ENCODE assay signal across 23 cellular contexts in the genomic region with DNA sequence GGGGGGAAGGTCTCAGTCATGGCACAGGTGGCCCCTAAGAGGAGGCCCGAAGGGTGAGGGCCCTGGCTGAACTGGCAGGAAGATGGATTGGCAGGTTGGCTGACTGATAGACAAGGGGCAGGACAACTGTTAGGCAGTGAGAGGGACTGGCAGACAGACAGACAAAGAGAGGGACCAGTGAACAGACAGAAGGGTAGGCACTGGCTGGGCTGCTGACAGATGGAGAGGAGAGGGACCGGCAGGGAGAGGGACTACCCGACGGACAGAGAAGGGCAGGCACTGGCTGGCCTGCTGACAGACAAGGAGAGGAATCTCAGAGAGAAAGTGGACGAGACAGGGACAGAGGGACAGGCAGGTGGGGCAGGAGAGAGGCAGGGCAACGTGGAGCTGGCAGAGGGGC. TPM values are rescaled to one million over a fixed set of nuclear protein-coding genes. Genes with fewer than 3 reads are reported as not detected.
DNase-seq lines count a peak whose midpoint lies in the region; ATAC-seq and TF ChIP-seq lines count a peak whose summit lies in the region.
"Had no signal": no experiment of that assay in that cellular context is flagged by ENCODE, and none has a peak within 500 bp of the region (broad histone marks: within the 10 kb centered on the region; RNA-seq: fewer than 3 reads in every experiment).

No MANE protein-coding gene starts in this region.

- no peak for TF ChIP-seq CTCF in HFFc6 (IDR thresholded peaks at IDR 0.05)
- TF ChIP-seq CTCF in endothelial cell (IDR thresholded peaks at IDR 0.05; ENCODE audit: unreplicated experiment) = no peak
- TF ChIP-seq CTCF in MM.1S (IDR thresholded peaks at IDR 0.05; ENCODE audit: low read length) = no peak
- TF ChIP-seq CTCF in activated CD8-positive, alpha-beta T cell treated with anti-CD3 and anti-CD28 coated beads for 36 hours (IDR thresholded peaks at IDR 0.05) = no peak

- H3K4me2 ChIP-seq in neuronal stem cell (ENCODE audit: insufficient read depth, low read length, poor library complexity, severe bottlenecking) = no peak overlapping the region
- H3K4me2 ChIP-seq in MM.1S (ENCODE audit: low read depth, low read length) = no peak overlapping the region

- H3F3A ChIP-seq in MM.1S (ENCODE audit: insufficient read depth, low read length) = no peaks in the 10 kb centered on the region

- no peaks in the 10 kb centered on the region for H3K9me3 ChIP-seq in neuronal stem cell (replicated peaks in 1 of 2; ENCODE audit: control insufficient read depth in 2 of 2, insufficient read depth in 1 of 2, low read depth in 1 of 2, low read length in 2 of 2)
- no peaks in the 10 kb centered on the region for H3K9me3 ChIP-seq in MM.1S (replicated peaks; ENCODE audit: insufficient read depth, low read length)
- H3K9me3 ChIP-seq: right lobe of liver, SJCRH30 had no signal

- H3K9me3 Mint-ChIP-seq in T-helper 2 cell treated with Interferon-gamma antibody and Interleukin-4, amounts not matched to agents 5 μg/mL and 100 μg/mL, for 36 hours = no peaks in the 10 kb centered on the region
- H3K9me3 Mint-ChIP-seq in HFFc6 = no peaks in the 10 kb centered on the region
- no peaks in the 10 kb centered on the region for H3K9me3 Mint-ChIP-seq in endothelial cell (ENCODE audit: unreplicated experiment)
- no peaks in the 10 kb centered on the region for H3K9me3 Mint-ChIP-seq in activated CD8-positive, alpha-beta T cell treated with anti-CD3 and anti-CD28 coated beads for 36 hours
- H3K9me3 Mint-ChIP-seq: activated CD4-positive, alpha-beta memory T cell treated with anti-CD3 and anti-CD28 coated beads for 36 hours; activated naive CD8-positive, alpha-beta T cell treated with anti-CD3 and anti-CD28 coated beads for 36 hours; CD4-positive, alpha-beta T cell; nephron had no signal

- H3K9ac ChIP-seq in neuronal stem cell (ENCODE audit: low read depth, low read length, poor library complexity) (no peak overlapping the region), MM.1S (ENCODE audit: low read length) (no peak overlapping the region)

- no peaks in the 10 kb centered on the region for H3K9me2 ChIP-seq in MM.1S (replicated peaks; ENCODE audit: insufficient read depth, low read length)

- intact Hi-C loops in activated CD8-positive, alpha-beta T cell treated with anti-CD3 and anti-CD28 coated beads for 36 hours (cut with micrococcal nuclease) = no loop called here

- no peak for ATAC-seq in activated CD8-positive, alpha-beta T cell treated with anti-CD3 and anti-CD28 coated beads for 36 hours

- peak overlapping the region; percentile 56 for H3K14ac ChIP-seq in neuronal stem cell (ENCODE audit: low read length)

- H3K27ac ChIP-seq in neuronal stem cell (replicated peaks; ENCODE audit: low read length) (no peak overlapping the region), MM.1S (ENCODE audit: low read length) (no peak overlapping the region)
- H3K27ac ChIP-seq: 22Rv1, right lobe of liver, SJCRH30 had no signal

- H2BK12ac ChIP-seq in neuronal stem cell (ENCODE audit: low read length) = peak overlapping the region; percentile 73

- H3K4ac ChIP-seq in neuronal stem cell (ENCODE audit: low read length) = no peak overlapping the region

- no peak overlapping the region for H2BK120ac ChIP-seq in neuronal stem cell (ENCODE audit: low read depth, low read length)

- H3K79me1 ChIP-seq in neuronal stem cell (ENCODE audit: low read depth, low read length) = peaks cover 8% of the 10 kb centered on the region

- H3K18ac ChIP-seq in neuronal stem cell (ENCODE audit: low read length) = peak overlapping the region; percentile 28

- CTCF ChIA-PET in activated CD8-positive, alpha-beta T cell treated with anti-CD3 and anti-CD28 coated beads for 36 hours (lab: Charles Lee) = no interaction called here

- no peak for DNase-seq in T-helper 2 cell treated with Interferon-gamma antibody and Interleukin-4, amounts not matched to agents 5 μg/mL and 100 μg/mL, for 36 hours (ENCODE audit: low spot score)
- DNase-seq in T-helper 2 cell = no peak
- DNase-seq in HFFc6 = no peak
- no peak for DNase-seq in endothelial cell (ENCODE audit: low spot score)
- DNase-seq in neuronal stem cell (ENCODE audit: low spot score) = no peak
- DNase-seq in MM.1S = no peak
- DNase-seq in activated CD8-positive, alpha-beta T cell treated with anti-CD3 and anti-CD28 coated beads for 36 hours = no peak
- no peak for DNase-seq in NOMO-1 treated with DMSO at 0.1 percent for 48 hours (lab: John Stamatoyannopoulos, UW; ENCODE audit: unreplicated experiment)
- DNase-seq: activated CD4-positive, alpha-beta memory T cell treated with anti-CD3 and anti-CD28 coated beads for 36 hours; activated naive CD8-positive, alpha-beta T cell treated with anti-CD3 and anti-CD28 coated beads for 36 hours; AML-193; CD4-positive, alpha-beta T cell; islet precursor cell; NCI-H1105; NCI-H187 treated with DMSO at 0.1 percent for 48 hours; NCI-H526; NK-92 treated with Interleukin-12 subunit alpha and Interleukin-12 subunit beta, amount 100 ng/mL, for 24 hours; right lobe of liver; SJCRH30; stimulated activated CD4-positive, alpha-beta T cell treated with anti-CD3 and anti-CD28 coated beads, Interleukin-12 subunit alpha, Interleukin-12 subunit beta, amount 100 ng/mL, for 4 hours; stimulated activated CD4-positive, alpha-beta T cell treated with anti-CD3 and anti-CD28 coated beads, Interleukin-4, amount 100 ng/mL, for 1 hour had no signal

- H3K4me3 Mint-ChIP-seq in T-helper 2 cell treated with Interferon-gamma antibody and Interleukin-4, amounts not matched to agents 5 μg/mL and 100 μg/mL, for 36 hours = no peak overlapping the region
- no peak overlapping the region for H3K4me3 Mint-ChIP-seq in HFFc6
- H3K4me3 Mint-ChIP-seq in endothelial cell (ENCODE audit: unreplicated experiment) = peak overlapping the region; percentile 62
- no peak overlapping the region for H3K4me3 Mint-ChIP-seq in activated CD8-positive, alpha-beta T cell treated with anti-CD3 and anti-CD28 coated beads for 36 hours
- H3K4me3 Mint-ChIP-seq: activated CD4-positive, alpha-beta memory T cell treated with anti-CD3 and anti-CD28 coated beads for 36 hours; activated naive CD8-positive, alpha-beta T cell treated with anti-CD3 and anti-CD28 coated beads for 36 hours; CD4-positive, alpha-beta T cell; nephron had no signal

- H3K23ac ChIP-seq in neuronal stem cell (ENCODE audit: low read depth, low read length, poor library complexity) = peak overlapping the region; percentile 65

- POLR2A ChIA-PET in activated CD8-positive, alpha-beta T cell treated with anti-CD3 and anti-CD28 coated beads for 36 hours (lab: Charles Lee) = no interaction called here

- H3K4me1 Mint-ChIP-seq in T-helper 2 cell treated with Interferon-gamma antibody and Interleukin-4, amounts not matched to agents 5 μg/mL and 100 μg/mL, for 36 hours (ENCODE audit: low read depth) = no peaks in the 10 kb centered on the region
- H3K4me1 Mint-ChIP-seq in HFFc6 (ENCODE audit: low read depth) (no peaks in the 10 kb centered on the region), endothelial cell (ENCODE audit: unreplicated experiment) (no peaks in the 10 kb centered on the region)
- H3K4me1 Mint-ChIP-seq in activated CD8-positive, alpha-beta T cell treated with anti-CD3 and anti-CD28 coated beads for 36 hours (ENCODE audit: low read depth) = no peaks in the 10 kb centered on the region
- H3K4me1 Mint-ChIP-seq: nephron had no signal

- WGBS in neuronal stem cell (ENCODE audit: extremely low coverage in 2 of 2, insufficient read length in 2 of 2, insufficient replicate concordance in 1 of 2), 2 donors = no CpG with 5 or more reads among the region's 6 CpGs

- peaks cover 29 to 59% of the 10 kb centered on the region in 2 donors for H3K36me3 ChIP-seq in neuronal stem cell (replicated peaks in 1 of 2; ENCODE audit: control insufficient read depth in 2 of 2, insufficient read depth in 2 of 2, low read length in 2 of 2)
- no peaks in the 10 kb centered on the region for H3K36me3 ChIP-seq in MM.1S (replicated peaks; ENCODE audit: insufficient read depth, low read length)

- peaks cover 14% of the 10 kb centered on the region for H3K36me3 Mint-ChIP-seq in T-helper 2 cell treated with Interferon-gamma antibody and Interleukin-4, amounts not matched to agents 5 μg/mL and 100 μg/mL, for 36 hours (ENCODE audit: low read depth)
- peaks cover 20% of the 10 kb centered on the region for H3K36me3 Mint-ChIP-seq in HFFc6 (ENCODE audit: low read depth)
- H3K36me3 Mint-ChIP-seq in endothelial cell (ENCODE audit: low read depth, unreplicated experiment) = peaks cover 31% of the 10 kb centered on the region
- peaks cover 3% of the 10 kb centered on the region for H3K36me3 Mint-ChIP-seq in activated CD8-positive, alpha-beta T cell treated with anti-CD3 and anti-CD28 coated beads for 36 hours (ENCODE audit: low read depth)

- no peak overlapping the region for H2BK15ac ChIP-seq in neuronal stem cell (ENCODE audit: low read length)

- H2AK5ac ChIP-seq in neuronal stem cell (ENCODE audit: low read depth, low read length) = no peak overlapping the region

- H3K4me3 ChIP-seq in neuronal stem cell (ENCODE audit: low read length in 2 of 2) (no peak overlapping the region), MM.1S (ENCODE audit: low read length) (no peak overlapping the region)
- H3K4me3 ChIP-seq: right lobe of liver, SJCRH30 had no signal

- peak overlapping the region; percentile 43 for H4K8ac ChIP-seq in neuronal stem cell (ENCODE audit: low read depth, low read length)

- H3K4me1 ChIP-seq in neuronal stem cell (ENCODE audit: control insufficient read depth in 2 of 2, insufficient read depth in 1 of 2, low read depth in 1 of 2, low read length in 2 of 2) (no peaks in the 10 kb centered on the region), MM.1S (ENCODE audit: low read length) (no peaks in the 10 kb centered on the region)
- H3K4me1 ChIP-seq: right lobe of liver, SJCRH30 had no signal

- no peaks in the 10 kb centered on the region for H3K27me3 Mint-ChIP-seq in T-helper 2 cell treated with Interferon-gamma antibody and Interleukin-4, amounts not matched to agents 5 μg/mL and 100 μg/mL, for 36 hours (ENCODE audit: low read depth)
- H3K27me3 Mint-ChIP-seq in HFFc6 (ENCODE audit: insufficient read depth) = peaks cover 5% of the 10 kb centered on the region
- peaks cover 8% of the 10 kb centered on the region for H3K27me3 Mint-ChIP-seq in endothelial cell (ENCODE audit: unreplicated experiment)
- H3K27me3 Mint-ChIP-seq in activated CD8-positive, alpha-beta T cell treated with anti-CD3 and anti-CD28 coated beads for 36 hours = no peaks in the 10 kb centered on the region
- H3K27me3 Mint-ChIP-seq: activated CD4-positive, alpha-beta memory T cell treated with anti-CD3 and anti-CD28 coated beads for 36 hours; activated naive CD8-positive, alpha-beta T cell treated with anti-CD3 and anti-CD28 coated beads for 36 hours; CD4-positive, alpha-beta T cell had no signal

- no peak overlapping the region for H4K91ac ChIP-seq in neuronal stem cell (ENCODE audit: low read depth, low read length, poor library complexity)

- H2BK5ac ChIP-seq in neuronal stem cell (ENCODE audit: low read length) = no peak overlapping the region

- H4K20me1 ChIP-seq in MM.1S (ENCODE audit: insufficient read depth, low read length) = no peaks in the 10 kb centered on the region

- H2AFZ ChIP-seq in neuronal stem cell (ENCODE audit: low read length) = no peak overlapping the region
- H2AFZ ChIP-seq in MM.1S (ENCODE audit: low read length) = no peak overlapping the region

- peak overlapping the region; percentile 10 for H3K27ac Mint-ChIP-seq in T-helper 2 cell treated with Interferon-gamma antibody and Interleukin-4, amounts not matched to agents 5 μg/mL and 100 μg/mL, for 36 hours
- H3K27ac Mint-ChIP-seq in HFFc6 (peak overlapping the region; percentile 37), endothelial cell (ENCODE audit: unreplicated experiment) (peak overlapping the region; percentile 77)
- no peak overlapping the region for H3K27ac Mint-ChIP-seq in activated CD8-positive, alpha-beta T cell treated with anti-CD3 and anti-CD28 coated beads for 36 hours
- H3K27ac Mint-ChIP-seq: activated CD4-positive, alpha-beta memory T cell treated with anti-CD3 and anti-CD28 coated beads for 36 hours; activated naive CD8-positive, alpha-beta T cell treated with anti-CD3 and anti-CD28 coated beads for 36 hours; CD4-positive, alpha-beta T cell; nephron had no signal

- H3K27me3 ChIP-seq in neuronal stem cell (ENCODE audit: control insufficient read depth in 3 of 3, insufficient read depth in 3 of 3, low read depth in 1 of 3, low read length in 3 of 3) = no peaks in the 10 kb centered on the region
- no peaks in the 10 kb centered on the region for H3K27me3 ChIP-seq in MM.1S (replicated peaks; ENCODE audit: insufficient read depth, low read length)
- H3K27me3 ChIP-seq: right lobe of liver, SJCRH30 had no signal

- H3K79me2 ChIP-seq in MM.1S (ENCODE audit: low read length) = no peaks in the 10 kb centered on the region

RNA-seq across cellular contexts. Expression of a gene that starts 31.8 kb away (rescaled TPM):
- 100 to 1,000 TPM; 321 to 395 (median 334) TPM for total RNA-seq in HFFc6 (2021; fragmentation: NEBNext Ultra II Directional; extraction: Animal tissue kit (Norgen Biotek cat#: 25700))
- total RNA-seq in endothelial cell (ENCODE audit: unreplicated experiment) = 81.5 TPM
- polyA plus RNA-seq in neuronal stem cell (2013, experiment 1 of 2) = 2.5 TPM
- 2.3 TPM for polyA plus RNA-seq in neuronal stem cell (2013, experiment 2 of 2)
- total RNA-seq in activated CD8-positive, alpha-beta T cell treated with anti-CD3 and anti-CD28 coated beads for 36 hours = 1 to 10 TPM; 1.1 to 1.4 TPM

Comparison
In these comparisons a context has a peak if more than half of its experiments do, and no peak if none do; other contexts are left out.
1. RNA of a gene that starts 31.8 kb away (total RNA-seq): 321 to 395 TPM in HFFc6 and 81.5 TPM in endothelial cell (single experiment); 1.1 to 1.4 TPM in activated CD8-positive, alpha-beta T cell treated with anti-CD3 and anti-CD28 coated beads for 36 hours; every median in the first group is over 10 times any median in the second.